1 cellular context compared by ENCODE assay signal in genomic region chr6:164178933-164179332, GRCh38.
TF ChIP-seq lines count a peak whose summit lies in the region.

No MANE protein-coding gene starts in this region.

TF ChIP-seq in H1, 55 proteins besides CTCF, POLR2A, EP300 and RAD21 (continued from another document):
- TF ChIP-seq EZH2 (IDR thresholded peaks at IDR 0.05; ENCODE audit: low read depth, low read length, severe bottlenecking) (no peak), HDAC6 (IDR thresholded peaks at IDR 0.05; ENCODE audit: low read depth, low read length) (no peak), CBX5 (IDR thresholded peaks at IDR 0.05; ENCODE audit: low read depth, low read length) (no peak), CHD1 (IDR thresholded peaks at IDR 0.05; ENCODE audit: low read depth, low read length) (no peak), USF2 (IDR thresholded peaks at IDR 0.05; ENCODE audit: low read length) (no peak), YY1 (IDR thresholded peaks at IDR 0.05; ENCODE audit: low read depth, low read length) (no peak)
